24 cellular contexts compared by ENCODE assay signal in genomic region chr11:134727204-134727603, GRCh38.
DNase-seq lines count a peak whose midpoint lies in the region; ATAC-seq and TF ChIP-seq lines count a peak whose summit lies in the region.
"Had no signal": no experiment of that assay in that cellular context is flagged by ENCODE, and none has a peak within 500 bp of the region (broad histone marks: within the 10 kb centered on the region; RNA-seq: fewer than 3 reads in every experiment).

No MANE protein-coding gene starts in this region.

- no peaks in the 10 kb centered on the region for H3K9me3 ChIP-seq in WERI-Rb-1 (ENCODE audit: severe bottlenecking)
- H3K9me3 ChIP-seq: Caco-2, esophagus muscularis mucosa, gastrocnemius medialis, SJSA1 had no signal

- H3K4me1 Mint-ChIP-seq in activated naive CD4-positive, alpha-beta T cell treated with anti-CD3 and anti-CD28 coated beads for 36 hours (ENCODE audit: low read depth): no peaks in the 10 kb centered on the region
- H3K4me1 Mint-ChIP-seq: activated B cell treated with CpG ODN at 0.5 μM for 24 hours, B cell, T-helper 17 cell had no signal

- H3K27me3 Mint-ChIP-seq in activated naive CD4-positive, alpha-beta T cell treated with anti-CD3 and anti-CD28 coated beads for 36 hours (ENCODE audit: low read depth): peaks cover 16% of the 10 kb centered on the region

- intact Hi-C loops in activated naive CD4-positive, alpha-beta T cell treated with anti-CD3 and anti-CD28 coated beads for 36 hours (cut with micrococcal nuclease): no loop called here

- no peaks in the 10 kb centered on the region for H3K36me3 Mint-ChIP-seq in activated naive CD4-positive, alpha-beta T cell treated with anti-CD3 and anti-CD28 coated beads for 36 hours (ENCODE audit: low read depth)
- H3K36me3 Mint-ChIP-seq: brain had no signal

- H3K27me3 ChIP-seq in WERI-Rb-1 (ENCODE audit: insufficient read depth, low read depth, severe bottlenecking): peaks cover 48% of the 10 kb centered on the region
- H3K27me3 ChIP-seq: gastrocnemius medialis, SJSA1 had no signal

- CTCF ChIA-PET in activated naive CD4-positive, alpha-beta T cell treated with anti-CD3 and anti-CD28 coated beads for 36 hours (lab: Charles Lee): no interaction called here

- no peak overlapping the region for H3K27ac ChIP-seq in WERI-Rb-1
- H3K27ac ChIP-seq: esophagus muscularis mucosa, gastrocnemius medialis, SJSA1 had no signal

- DNase-seq in NOMO-1 treated with DMSO at 0.1 percent for 48 hours (lab: John Stamatoyannopoulos, UW; ENCODE audit: unreplicated experiment) (peak; percentile 15), NOMO-1 (lab: John Stamatoyannopoulos, UW; ENCODE audit: unreplicated experiment in 2 of 2) (no peak), NB4 (ENCODE audit: low read depth) (peak; percentile 51), WERI-Rb-1 (peak; percentile 55), kidney glomerular epithelial cell (lab: John Stamatoyannopoulos, UW) (no peak), COLO668 (lab: John Stamatoyannopoulos, UW; ENCODE audit: unreplicated experiment) (no peak)
- no peak for DNase-seq in activated naive CD4-positive, alpha-beta T cell treated with anti-CD3 and anti-CD28 coated beads for 36 hours
- DNase-seq: activated B cell treated with CpG ODN at 0.5 μM for 24 hours; activated CD4-positive, alpha-beta T cell treated with anti-CD3 and anti-CD28 coated beads, Interleukin-2, amount 50 U/mL, for 4 hours; activated CD8-positive, alpha-beta memory T cell treated with anti-CD3 and anti-CD28 coated beads, Interleukin-2, amount 50 U/mL, for 48 hours; Caco-2; effector memory CD4-positive, alpha-beta T cell; gastrocnemius medialis; NCI-H146; NCI-H69; nucleus accumbens; stimulated activated CD4-positive, alpha-beta T cell treated with anti-CD3 and anti-CD28 coated beads, Interleukin-4, amount 100 ng/mL, for 1 hour; stimulated activated naive CD4-positive, alpha-beta T cell; T-helper 17 cell had no signal

- H3K4me3 Mint-ChIP-seq in activated naive CD4-positive, alpha-beta T cell treated with anti-CD3 and anti-CD28 coated beads for 36 hours: no peak overlapping the region
- H3K4me3 Mint-ChIP-seq: activated B cell treated with CpG ODN at 0.5 μM for 24 hours, B cell, T-helper 17 cell had no signal

- no peaks in the 10 kb centered on the region for H3K9me3 Mint-ChIP-seq in activated naive CD4-positive, alpha-beta T cell treated with anti-CD3 and anti-CD28 coated beads for 36 hours
- H3K9me3 Mint-ChIP-seq: activated B cell treated with CpG ODN at 0.5 μM for 24 hours had no signal

- TF ChIP-seq POLR2A in NB4 (IDR thresholded peaks at IDR 0.05; ENCODE audit: extremely low read depth, insufficient read length): no peak

- TF ChIP-seq CTCF in NB4 (IDR thresholded peaks at IDR 0.05; ENCODE audit: low read depth, low read length): peak; percentile 26
- peak; percentile 51; the same call in 1 of the 2 replicates for TF ChIP-seq CTCF in WERI-Rb-1 (IDR thresholded peaks at IDR 0.05; ENCODE audit: low read depth, low read length)

- H3K36me3 ChIP-seq in WERI-Rb-1: no peaks in the 10 kb centered on the region
- H3K36me3 ChIP-seq: esophagus muscularis mucosa, gastrocnemius medialis, SJSA1 had no signal

- ATAC-seq in HG02610 (IDR thresholded peaks at IDR 0.05; ENCODE audit: unreplicated experiment): no peak
- ATAC-seq: gastrocnemius medialis, T-helper 17 cell had no signal

- no peak overlapping the region for H3K27ac Mint-ChIP-seq in activated naive CD4-positive, alpha-beta T cell treated with anti-CD3 and anti-CD28 coated beads for 36 hours
- H3K27ac Mint-ChIP-seq: activated B cell treated with CpG ODN at 0.5 μM for 24 hours, B cell, T-helper 17 cell had no signal

- H3K4me3 ChIP-seq in NB4 (ENCODE audit: low read depth, low read length) (no peak overlapping the region), WERI-Rb-1 (ENCODE audit: low read depth, low read length) (no peak overlapping the region)
- H3K4me3 ChIP-seq: esophagus muscularis mucosa, gastrocnemius medialis, SJSA1 had no signal

Comparison
In these comparisons a context has a peak if more than half of its experiments do, and no peak if none do; other contexts are left out.
1. DNase-seq: peak in NOMO-1 treated with DMSO at 0.1 percent for 48 hours (single experiment), NB4 (single experiment) and WERI-Rb-1 (single experiment); none in NOMO-1 (0 of 2), kidney glomerular epithelial cell (single experiment), activated naive CD4-positive, alpha-beta T cell treated with anti-CD3 and anti-CD28 coated beads for 36 hours (single experiment) and COLO668 (single experiment).